18 cellular contexts compared by ENCODE assay signal in the genomic region with DNA sequence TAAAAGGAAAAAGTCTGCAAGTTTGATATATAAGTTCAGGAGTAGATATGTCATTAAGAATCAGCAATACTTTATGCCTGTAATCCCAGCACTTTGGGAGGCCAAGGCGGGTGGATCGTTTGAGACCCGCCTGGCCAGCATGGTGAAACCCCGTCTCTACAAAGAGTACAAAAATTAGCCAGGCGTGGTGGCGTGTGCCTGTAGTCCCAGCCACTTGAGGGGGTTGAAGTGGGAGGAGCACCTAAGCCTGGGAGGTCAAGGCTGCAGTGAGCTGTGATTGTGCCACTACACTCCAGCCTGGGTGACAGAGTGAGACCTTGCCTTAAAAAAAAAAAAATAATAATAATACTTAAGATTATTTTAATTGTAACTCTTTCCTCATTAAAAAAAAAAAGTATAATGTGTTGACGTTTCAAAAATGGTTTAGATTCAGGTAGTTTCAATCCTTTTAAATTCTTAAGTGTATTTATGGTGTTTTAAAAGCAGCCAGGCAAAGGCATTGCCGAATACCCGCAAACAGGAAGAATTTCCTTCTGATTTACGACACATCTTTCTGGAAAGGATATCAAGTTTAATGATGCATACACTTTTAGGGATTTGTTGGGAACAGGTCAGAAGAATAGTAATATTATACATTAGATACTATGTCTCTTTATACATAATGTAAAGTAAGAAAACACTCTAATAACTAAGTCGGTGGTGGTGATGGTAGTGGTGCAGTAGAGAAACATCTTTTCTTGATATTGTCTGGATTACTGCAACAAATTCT.
DNase-seq lines count a peak whose midpoint lies in the region; ATAC-seq, FAIRE-seq and TF ChIP-seq lines count a peak whose summit lies in the region.
"Had no signal": no experiment of that assay in that cellular context is flagged by ENCODE, and none has a peak within 500 bp of the region (broad histone marks: within the 10 kb centered on the region; RNA-seq: fewer than 3 reads in every experiment).

No MANE protein-coding gene starts in this region.

- TF ChIP-seq POLR2A in GM18505 (IDR thresholded peaks at IDR 0.05; ENCODE audit: borderline replicate concordance, extremely low read depth, insufficient read depth, insufficient read length): no peak

- no peaks in the 10 kb centered on the region for H3K27me3 ChIP-seq in neural progenitor cell
- H3K27me3 ChIP-seq: MG63 had no signal

- peak overlapping the region; percentile 21 for H3K4me3 ChIP-seq in neural progenitor cell
- H3K4me3 ChIP-seq: MG63, prostate gland had no signal

- H3K79me2 ChIP-seq in neural progenitor cell (ENCODE audit: low read depth): peaks cover 100% of the 10 kb centered on the region

- H3K27me3 Mint-ChIP-seq in activated T-cell treated with anti-CD3 and anti-CD28 coated beads, Interleukin-2, amount 50 U/mL, for 72 hours (ENCODE audit: low read depth): no peaks in the 10 kb centered on the region
- H3K27me3 Mint-ChIP-seq in activated T-cell treated with anti-CD3 and anti-CD28 coated beads, Interleukin-2, amount 50 U/mL, for 24 hours: no peaks in the 10 kb centered on the region
- H3K27me3 Mint-ChIP-seq in endothelial cell (ENCODE audit: unreplicated experiment) (no peaks in the 10 kb centered on the region), neural progenitor cell (ENCODE audit: insufficient read depth, low read depth) (peaks cover 3% of the 10 kb centered on the region)
- H3K27me3 Mint-ChIP-seq: activated naive CD8-positive, alpha-beta T cell treated with anti-CD3 and anti-CD28 coated beads for 36 hours; CD4-positive, alpha-beta T cell had no signal

- no peaks in the 10 kb centered on the region for H3K9me3 Mint-ChIP-seq in activated T-cell treated with anti-CD3 and anti-CD28 coated beads, Interleukin-2, amount 50 U/mL, for 72 hours
- H3K9me3 Mint-ChIP-seq in activated T-cell treated with anti-CD3 and anti-CD28 coated beads, Interleukin-2, amount 50 U/mL, for 24 hours: no peaks in the 10 kb centered on the region
- H3K9me3 Mint-ChIP-seq in endothelial cell (ENCODE audit: unreplicated experiment) (no peaks in the 10 kb centered on the region), neural progenitor cell (peaks cover 30% of the 10 kb centered on the region)
- H3K9me3 Mint-ChIP-seq: activated naive CD8-positive, alpha-beta T cell treated with anti-CD3 and anti-CD28 coated beads for 36 hours; CD4-positive, alpha-beta T cell had no signal

- peaks cover 46% of the 10 kb centered on the region for H4K20me1 ChIP-seq in neural progenitor cell (ENCODE audit: low read depth)

- no peak for ATAC-seq in activated T-cell treated with anti-CD3 and anti-CD28 coated beads, Interleukin-2, amount 50 U/mL, for 72 hours (replicated peaks in 1 of 2)
- no peak for ATAC-seq in GM18505 (IDR thresholded peaks at IDR 0.05; ENCODE audit: unreplicated experiment)

- no peak for DNase-seq in activated T-cell treated with anti-CD3 and anti-CD28 coated beads, Interleukin-2, amount 50 U/mL, for 72 hours
- DNase-seq in activated T-cell treated with anti-CD3 and anti-CD28 coated beads, Interleukin-2, amount 50 U/mL, for 24 hours: no peak
- peak; percentile 33 for DNase-seq in M059J (ENCODE audit: low read depth)
- no peak for DNase-seq in endothelial cell (ENCODE audit: low spot score)
- DNase-seq in neural progenitor cell (ENCODE audit: low spot score): no peak
- no peak for DNase-seq in activated CD4-positive, alpha-beta T cell treated with anti-CD3 and anti-CD28 coated beads for 4 hours
- DNase-seq in HTR-8/SVneo (ENCODE audit: insufficient read length, low spot score): no peak
- DNase-seq: activated CD8-positive, alpha-beta memory T cell treated with anti-CD3 and anti-CD28 coated beads, Interleukin-2, amount 50 U/mL, for 48 hours; activated naive CD8-positive, alpha-beta T cell treated with anti-CD3 and anti-CD28 coated beads for 36 hours; caudate nucleus; CD4-positive, alpha-beta T cell; foreskin fibroblast; MG63; stimulated activated CD4-positive, alpha-beta T cell treated with anti-CD3 and anti-CD28 coated beads, Interleukin-15, amount 100 ng/mL, for 24 hours had no signal

- peak overlapping the region; percentile 3 for H3K27ac ChIP-seq in neural progenitor cell
- H3K27ac ChIP-seq: prostate gland, RWPE1 had no signal

- H3F3A ChIP-seq in neural progenitor cell (ENCODE audit: low read depth): peaks cover 5% of the 10 kb centered on the region

- H3K27ac Mint-ChIP-seq in activated T-cell treated with anti-CD3 and anti-CD28 coated beads, Interleukin-2, amount 50 U/mL, for 72 hours: peak overlapping the region; percentile 92
- H3K27ac Mint-ChIP-seq in activated T-cell treated with anti-CD3 and anti-CD28 coated beads, Interleukin-2, amount 50 U/mL, for 24 hours: no peak overlapping the region
- peak overlapping the region; percentile 78 for H3K27ac Mint-ChIP-seq in endothelial cell (ENCODE audit: unreplicated experiment)
- H3K27ac Mint-ChIP-seq in neural progenitor cell: no peak overlapping the region
- H3K27ac Mint-ChIP-seq: activated naive CD8-positive, alpha-beta T cell treated with anti-CD3 and anti-CD28 coated beads for 36 hours; CD4-positive, alpha-beta T cell had no signal

- H3K4me1 Mint-ChIP-seq in activated T-cell treated with anti-CD3 and anti-CD28 coated beads, Interleukin-2, amount 50 U/mL, for 72 hours (ENCODE audit: low read depth): peaks cover 52% of the 10 kb centered on the region
- peaks cover 74% of the 10 kb centered on the region for H3K4me1 Mint-ChIP-seq in activated T-cell treated with anti-CD3 and anti-CD28 coated beads, Interleukin-2, amount 50 U/mL, for 24 hours (ENCODE audit: low read depth)
- H3K4me1 Mint-ChIP-seq in endothelial cell (ENCODE audit: unreplicated experiment) (peaks cover 23% of the 10 kb centered on the region), neural progenitor cell (peaks cover 7% of the 10 kb centered on the region)

- H3K36me3 Mint-ChIP-seq in activated T-cell treated with anti-CD3 and anti-CD28 coated beads, Interleukin-2, amount 50 U/mL, for 72 hours (ENCODE audit: insufficient read depth in 2 of 2): peaks cover 0 to 2% of the 10 kb centered on the region in 2 donors
- peaks cover 12% of the 10 kb centered on the region for H3K36me3 Mint-ChIP-seq in activated T-cell treated with anti-CD3 and anti-CD28 coated beads, Interleukin-2, amount 50 U/mL, for 24 hours (ENCODE audit: low read depth)
- no peaks in the 10 kb centered on the region for H3K36me3 Mint-ChIP-seq in endothelial cell (ENCODE audit: low read depth, unreplicated experiment)
- H3K36me3 Mint-ChIP-seq in neural progenitor cell: peaks cover 11% of the 10 kb centered on the region

- TF ChIP-seq CTCF in endothelial cell (IDR thresholded peaks at IDR 0.05; ENCODE audit: unreplicated experiment) (no peak), neural progenitor cell (IDR thresholded peaks at IDR 0.05) (no peak)

- no peak overlapping the region for H3K9ac ChIP-seq in neural progenitor cell

- no peak for FAIRE-seq in HTR-8/SVneo (lab: Jason Lieb, UNC)
- FAIRE-seq: G401.6 had no signal

- H3K4me3 Mint-ChIP-seq in activated T-cell treated with anti-CD3 and anti-CD28 coated beads, Interleukin-2, amount 50 U/mL, for 72 hours: no peak overlapping the region
- no peak overlapping the region for H3K4me3 Mint-ChIP-seq in activated T-cell treated with anti-CD3 and anti-CD28 coated beads, Interleukin-2, amount 50 U/mL, for 24 hours
- H3K4me3 Mint-ChIP-seq in endothelial cell (ENCODE audit: unreplicated experiment) (no peak overlapping the region), neural progenitor cell (no peak overlapping the region)
- H3K4me3 Mint-ChIP-seq: activated naive CD8-positive, alpha-beta T cell treated with anti-CD3 and anti-CD28 coated beads for 36 hours; CD4-positive, alpha-beta T cell had no signal

- no peaks in the 10 kb centered on the region for H3K36me3 ChIP-seq in neural progenitor cell
- H3K36me3 ChIP-seq: MG63, prostate gland had no signal

- peak overlapping the region; percentile 41 for H3K4me2 ChIP-seq in neural progenitor cell

- peaks cover 26% of the 10 kb centered on the region for H3K4me1 ChIP-seq in neural progenitor cell
- H3K4me1 ChIP-seq: prostate gland had no signal

- no peak overlapping the region for H2AFZ ChIP-seq in neural progenitor cell (replicated peaks)

- H3K9me3 ChIP-seq in neural progenitor cell (ENCODE audit: low read depth): no peaks in the 10 kb centered on the region
- H3K9me3 ChIP-seq: MG63, prostate gland had no signal

Comparison
In these comparisons a context has a peak if more than half of its experiments do, and no peak if none do; other contexts are left out.
1. H3K27ac Mint-ChIP-seq: peak in activated T-cell treated with anti-CD3 and anti-CD28 coated beads, Interleukin-2, amount 50 U/mL, for 72 hours (single experiment) and endothelial cell (single experiment); none in activated T-cell treated with anti-CD3 and anti-CD28 coated beads, Interleukin-2, amount 50 U/mL, for 24 hours (single experiment) and neural progenitor cell (single experiment).